Comparison of ENCODE assay signal across 9 cellular contexts in genomic region chr14:80772504-80772903, GRCh38.
"Had no signal": no experiment of that assay in that cellular context is flagged by ENCODE, and none has a peak within 500 bp of the region (broad histone marks: within the 10 kb centered on the region; RNA-seq: fewer than 3 reads in every experiment).

No MANE protein-coding gene starts in this region.

- ATAC-seq: GM23338 had no signal

- H3K4me2 ChIP-seq: GM23338, KMS-11 had no signal

- H3K9ac ChIP-seq: KMS-11 had no signal

- DNase-seq: H9, HCEC 1CT, IMR-90, KBM-7 had no signal

- H3K27ac Mint-ChIP-seq: GM23338, H9 had no signal

- H2AFZ ChIP-seq: GM23338 had no signal

- H3K4me3 ChIP-seq: GM23338 had no signal

- H3K9me3 Mint-ChIP-seq: GM23338, H9 had no signal

- FAIRE-seq: H1, H54, HTR-8/SVneo had no signal

- H3K4me3 Mint-ChIP-seq: GM23338, H9 had no signal

- H3K27ac ChIP-seq: KMS-11 had no signal
